ENCODE assay signal across 8 cellular contexts in the genomic region with DNA sequence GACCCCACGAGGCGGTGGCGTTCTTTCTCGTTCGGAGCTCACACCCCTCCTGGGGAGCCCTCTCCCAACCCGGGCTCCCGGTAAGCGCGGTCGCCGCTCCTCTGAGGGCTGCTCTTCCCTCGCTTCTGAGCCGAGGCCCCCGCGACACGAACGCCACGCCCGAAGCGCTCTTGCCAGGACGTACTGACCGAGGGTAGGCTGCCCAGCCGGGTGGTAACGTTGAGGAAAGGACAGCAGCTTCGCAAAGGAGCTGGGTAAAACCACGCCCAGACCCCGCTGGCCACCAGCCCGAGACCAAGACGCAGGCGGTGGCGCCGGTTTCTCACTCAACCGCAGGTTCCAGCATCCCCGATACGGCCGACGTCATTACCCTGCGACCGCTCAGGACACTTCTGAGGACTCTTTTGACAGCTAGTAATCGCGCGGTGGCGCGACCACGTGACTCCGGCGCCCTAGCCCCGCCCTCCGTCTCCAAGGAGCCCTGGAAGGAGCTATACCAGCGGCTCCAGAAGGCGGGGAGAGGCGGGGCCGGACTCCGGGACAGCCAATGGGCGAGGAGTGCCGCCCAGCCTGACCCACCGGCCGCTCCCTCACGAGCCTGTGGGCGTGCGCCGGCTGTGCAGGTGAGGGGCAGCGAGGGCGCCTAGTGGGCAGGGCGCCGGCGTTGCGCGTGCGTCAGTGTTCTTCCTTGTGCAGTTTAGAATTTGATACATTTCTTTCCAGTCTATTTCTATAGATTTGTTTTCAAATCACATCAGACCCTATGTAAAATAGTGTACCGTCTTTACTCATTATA. TPM values are rescaled to one million over a fixed set of nuclear protein-coding genes. Genes with fewer than 3 reads are reported as not detected.
DNase-seq lines count a peak whose midpoint lies in the region; ATAC-seq, FAIRE-seq and TF ChIP-seq lines count a peak whose summit lies in the region.

No MANE protein-coding gene starts in this region.

- 0 out of 2 replicates have a peak, but pooled peaks cover 4% of the 10 kb centered on the region for H4K20me1 ChIP-seq in HepG2 (ENCODE audit: insufficient read depth, low read length)

- peak; percentile 69 for ATAC-seq in CD4-positive, alpha-beta T cell (ENCODE audit: poor library complexity)
- ATAC-seq in GM19452 (IDR thresholded peaks at IDR 0.05; ENCODE audit: unreplicated experiment): peak; percentile 68
- ATAC-seq in HG03575 (IDR thresholded peaks at IDR 0.05; ENCODE audit: extremely low read depth, insufficient number of reproducible peaks, low FRiP score, unreplicated experiment): peak; percentile 49
- peak; percentile 76 for ATAC-seq in HepG2

- peaks cover 20% of the 10 kb centered on the region for H3K36me3 Mint-ChIP-seq in CD4-positive, alpha-beta T cell (ENCODE audit: low read depth)
- H3K36me3 Mint-ChIP-seq in activated CD4-positive, alpha-beta memory T cell treated with anti-CD3 and anti-CD28 coated beads for 36 hours: peaks cover 6% of the 10 kb centered on the region

- TF ChIP-seq POLR2A in HepG2 (IDR thresholded peaks at IDR 0.05; ENCODE audit: insufficient read depth in 1 of 2, low read depth in 2 of 2, low read length in 2 of 2): peak; percentile 73 to 85

- peaks cover 35% of the 10 kb centered on the region for H3K4me1 Mint-ChIP-seq in CD4-positive, alpha-beta T cell (ENCODE audit: low read depth)
- H3K4me1 Mint-ChIP-seq in activated CD4-positive, alpha-beta memory T cell treated with anti-CD3 and anti-CD28 coated beads for 36 hours (ENCODE audit: low read depth): peaks cover 19% of the 10 kb centered on the region

- TF ChIP-seq EP300 in HepG2 (IDR thresholded peaks at IDR 0.05; ENCODE audit: low read depth in 2 of 2, low read length in 2 of 2) (0 out of 4 replicates have a peak, but pooled peaks of 1 of the 2 experiments have one; percentile 9), HepG2 (CRISPR knock-in tag; IDR thresholded peaks at IDR 0.05; ENCODE audit: borderline replicate concordance) (no peak; the same call in 1 of the 2 replicates)

- H3K36me3 ChIP-seq in HepG2 (replicated peaks in 1 of 2; ENCODE audit: control insufficient read depth in 1 of 2, insufficient read depth in 2 of 2, low read length in 2 of 2): peaks cover 3 to 12% of the 10 kb centered on the region in 2 experiments; a peak in 4 of 5 replicates

- DNase-seq in CD4-positive, alpha-beta T cell: peak; percentile 98 to 100 (median 100)
- DNase-seq in NCI-H82 (lab: John Stamatoyannopoulos, UW) (peak; percentile 100), dermis microvascular lymphatic vessel endothelial cell (ENCODE audit: low read depth in 2 of 2) (peak; percentile 81 to 99), HepG2 (ENCODE audit: low spot score) (peak; percentile 98)
- peak; percentile 100 for DNase-seq in activated CD4-positive, alpha-beta memory T cell treated with anti-CD3 and anti-CD28 coated beads for 36 hours
- peak; percentile 98 to 100 for DNase-seq in stimulated activated CD4-positive, alpha-beta T cell treated with anti-CD3 and anti-CD28 coated beads, Interleukin-2, amount 100 ng/mL, for 48 hours

- peak overlapping the region; percentile 48 for H2AFZ ChIP-seq in HepG2 (ENCODE audit: low read length)

- H3K9me3 ChIP-seq in CD4-positive, alpha-beta T cell (ENCODE audit: control insufficient read depth, low read length): no peaks in the 10 kb centered on the region
- H3K9me3 ChIP-seq in HepG2 (ENCODE audit: low read length): no peaks in the 10 kb centered on the region

- peaks cover 45% of the 10 kb centered on the region for H3K4me1 ChIP-seq in HepG2 (ENCODE audit: insufficient read depth, low read length)

- peaks cover 19% of the 10 kb centered on the region for H3K79me2 ChIP-seq in HepG2 (ENCODE audit: insufficient read depth, low read length)

- no peak for TF ChIP-seq CTCF in CD4-positive, alpha-beta T cell (IDR thresholded peaks at IDR 0.05)
- TF ChIP-seq CTCF in HepG2 (CRISPR knock-in tag; IDR thresholded peaks at IDR 0.05): peak; percentile 52

- H3K27me3 Mint-ChIP-seq in CD4-positive, alpha-beta T cell: no peaks in the 10 kb centered on the region
- peaks cover 2% of the 10 kb centered on the region for H3K27me3 Mint-ChIP-seq in activated CD4-positive, alpha-beta memory T cell treated with anti-CD3 and anti-CD28 coated beads for 36 hours

- H3K9me3 Mint-ChIP-seq in CD4-positive, alpha-beta T cell: no peaks in the 10 kb centered on the region
- no peaks in the 10 kb centered on the region for H3K9me3 Mint-ChIP-seq in activated CD4-positive, alpha-beta memory T cell treated with anti-CD3 and anti-CD28 coated beads for 36 hours

- H3K27me3 ChIP-seq in CD4-positive, alpha-beta T cell (ENCODE audit: control insufficient read depth, insufficient read depth, low read length): no peaks in the 10 kb centered on the region
- H3K27me3 ChIP-seq in HepG2 (ENCODE audit: control insufficient read depth in 1 of 2, insufficient read depth in 2 of 2, low read length in 2 of 2): no peaks in the 10 kb centered on the region; a peak in 1 of 5 replicates

- no TSS peak for BruUV-seq in HepG2 (replicated peaks; lab: Mats Ljungman, UMichigan)

- peak; percentile 82 for FAIRE-seq in HepG2 (lab: Jason Lieb, UNC)

- H3K4me2 ChIP-seq in HepG2 (ENCODE audit: low read depth, low read length): peak overlapping the region; percentile 97

- intact Hi-C loops in CD4-positive, alpha-beta T cell (cut with DNase I, micrococcal nuclease): loop anchor here (1.0 to 5.0 kb wide), 2 partner anchors 8 to 1839 kb away; a partner anchor contains a TSS
- intact Hi-C loops in activated CD4-positive, alpha-beta memory T cell treated with anti-CD3 and anti-CD28 coated beads for 36 hours (cut with micrococcal nuclease): loop anchor here (1.0 to 10.0 kb wide), 4 partner anchors 8 to 1887 kb away; a partner anchor contains a TSS
- intact Hi-C loops in HepG2 (cut with micrococcal nuclease; ENCODE audit: unreplicated experiment): loop anchor here (1.0 to 10.0 kb wide), 4 partner anchors 8 to 943 kb away; a partner anchor contains a TSS

- in situ Hi-C loops in HepG2 (cut with HindIII; ENCODE audit: extremely low pct_ligation_motif_present, low pct_unique_long_range_greater_than_20kb): loop anchor here (10.0 kb wide), 1 partner anchor 783 kb away; no protein-coding TSS in a partner anchor

- POLR2A ChIA-PET in CD4-positive, alpha-beta T cell (lab: Charles Lee): interaction anchor here (1.1 to 3.3 kb wide), 4 partner anchors 7 to 62 kb away, joined by 3 to 83 read pairs (median 20); a partner anchor contains a TSS
- POLR2A ChIA-PET in activated CD4-positive, alpha-beta memory T cell treated with anti-CD3 and anti-CD28 coated beads for 36 hours (lab: Charles Lee): interaction anchor here (0.9 to 1.1 kb wide), 2 partner anchors 8 to 64 kb away, joined by 5 to 10 read pairs; a partner anchor contains a TSS
- POLR2A ChIA-PET in HepG2 (lab: Yijun Ruan, JAX): interaction anchor here (0.7 to 4.6 kb wide), 22 partner anchors 8 to 927 kb away, joined by 3 to 145 read pairs (median 4); a partner anchor contains a TSS

- CTCF ChIA-PET in CD4-positive, alpha-beta T cell (lab: Charles Lee): interaction anchor here (1.7 to 2.0 kb wide), 2 partner anchors 8 to 64 kb away, joined by 7 to 22 read pairs; a partner anchor contains a TSS
- CTCF ChIA-PET in activated CD4-positive, alpha-beta memory T cell treated with anti-CD3 and anti-CD28 coated beads for 36 hours (lab: Charles Lee): interaction anchor here (1.2 to 3.2 kb wide), 4 partner anchors 8 to 63 kb away, joined by 4 to 27 read pairs (median 6); a partner anchor contains a TSS
- CTCF ChIA-PET in HepG2 (lab: Yijun Ruan, JAX; ENCODE audit: low intra/inter-chr PET ratio, low total read pairs): interaction anchor here (1.6 kb wide), 1 partner anchor 8 kb away, joined by 4 read pairs; no protein-coding TSS in a partner anchor

- H3K4me3 Mint-ChIP-seq in CD4-positive, alpha-beta T cell: peak overlapping the region; percentile 88
- H3K4me3 Mint-ChIP-seq in activated CD4-positive, alpha-beta memory T cell treated with anti-CD3 and anti-CD28 coated beads for 36 hours: peak overlapping the region; percentile 92

- WGBS in HepG2 (ENCODE audit: low lambda C conversion rate): under 1% methylated on average over 71 of the region's 71 CpGs

- peak overlapping the region; percentile 78 for H3K9ac ChIP-seq in HepG2 (ENCODE audit: insufficient read depth, low read depth, low read length)

- peak overlapping the region; percentile 95 for H3K27ac ChIP-seq in CD4-positive, alpha-beta T cell (ENCODE audit: low read depth, low read length)
- peak overlapping the region; percentile 77 for H3K27ac ChIP-seq in HepG2 (ENCODE audit: extremely low read length, insufficient read depth, low read length)

- H3K27ac Mint-ChIP-seq in CD4-positive, alpha-beta T cell: peak overlapping the region; percentile 99
- H3K27ac Mint-ChIP-seq in activated CD4-positive, alpha-beta memory T cell treated with anti-CD3 and anti-CD28 coated beads for 36 hours: peak overlapping the region; percentile 93

- H3K4me3 ChIP-seq in HepG2 (replicated peaks in 1 of 3; ENCODE audit: insufficient read depth in 1 of 3, low read depth in 2 of 3, low read length in 3 of 3): peak overlapping the region; percentile 55 to 91 (median 65)

- no peak; the same call in 1 of the 2 replicates for TF ChIP-seq RAD21 in HepG2 (CRISPR knock-in tag; IDR thresholded peaks at IDR 0.05)

RNA-seq across cellular contexts. Expression of a gene that starts 4.0 kb away (rescaled TPM):
- 10 to 100 TPM; 38.1 to 43.6 TPM for total RNA-seq in CD4-positive, alpha-beta T cell
- total RNA-seq in activated CD4-positive, alpha-beta memory T cell treated with anti-CD3 and anti-CD28 coated beads for 36 hours: 1 to 10 TPM; 6.6 to 7.5 TPM
- total RNA-seq in dermis microvascular lymphatic vessel endothelial cell (14.6 and 22.5 TPM in 2 replicates), HepG2 (2016; rRNA removed; fragmentation: Illumina TruSeq; extraction: Trizol) (26.0 and 26.4 TPM in 2 replicates)
- total RNA-seq in HepG2 (2016; cell fraction: cytosol; rRNA removed; fragmentation: Illumina TruSeq; extraction: Trizol; ENCODE audit: low read depth): 1.9 and 2.6 TPM in 2 replicates
- total RNA-seq in HepG2 (2016; cell fraction: insoluble cytoplasmic fraction; rRNA removed; fragmentation: Illumina TruSeq; extraction: Trizol): 22.9 and 24.5 TPM in 2 replicates
- total RNA-seq in HepG2 (2016; cell fraction: membrane; rRNA removed; fragmentation: Illumina TruSeq; extraction: Trizol): 8.6 and 9.9 TPM in 2 replicates
- total RNA-seq in HepG2 (2016; cell fraction: nucleus; rRNA removed; fragmentation: Illumina TruSeq; extraction: Trizol): 19.0 and 22.5 TPM in 2 replicates
- polyA plus RNA-seq in HepG2 (2011; rRNA removed): 16.9 and 21.9 TPM in 2 replicates
- 9.4 and 15.6 TPM in 2 replicates for polyA plus RNA-seq in HepG2 (2011; cell fraction: cytosol; rRNA removed)
- polyA plus RNA-seq in HepG2 (2011; cell fraction: nucleus; rRNA removed): 66.6 and 67.6 TPM in 2 replicates
- 9.0 and 9.7 TPM in 2 replicates for polyA plus RNA-seq in HepG2 (2012)
- polyA plus RNA-seq in HepG2 (2016; cell fraction: cytosol; fragmentation: Illumina TruSeq; extraction: Trizol; ENCODE audit: low read depth): 0.93 and 1.7 TPM in 2 replicates
- 14.6 and 15.6 TPM in 2 replicates for polyA plus RNA-seq in HepG2 (2016; cell fraction: insoluble cytoplasmic fraction; fragmentation: Illumina TruSeq; extraction: Trizol; ENCODE audit: low read depth)
- polyA plus RNA-seq in HepG2 (2016; cell fraction: membrane; fragmentation: Illumina TruSeq; extraction: Trizol; ENCODE audit: low read depth): 3.4 and 4.4 TPM in 2 replicates
- 27.5 and 33.7 TPM in 2 replicates for polyA plus RNA-seq in HepG2 (2016; cell fraction: nucleus; fragmentation: Illumina TruSeq; extraction: Trizol; ENCODE audit: insufficient read depth, low read depth)
- 48.6 and 69.0 TPM in 2 replicates for polyA minus RNA-seq in HepG2 (2011; rRNA and poly(A)+ RNA removed; ENCODE audit: low replicate concordance)
- 17.5 and 22.3 TPM in 2 replicates for polyA minus RNA-seq in HepG2 (2011; cell fraction: cytosol; rRNA and poly(A)+ RNA removed)
- 37.7 and 38.0 TPM in 2 replicates for polyA minus RNA-seq in HepG2 (2011; cell fraction: nucleus; rRNA and poly(A)+ RNA removed)

RNA-seq across cellular contexts. Expression of a gene that starts 7.4 kb away (rescaled TPM):
- total RNA-seq in CD4-positive, alpha-beta T cell: 10 to 100 TPM; 55.4 to 57.1 TPM
- total RNA-seq in activated CD4-positive, alpha-beta memory T cell treated with anti-CD3 and anti-CD28 coated beads for 36 hours: 10 to 100 TPM; 39.0 to 39.3 TPM
- total RNA-seq in dermis microvascular lymphatic vessel endothelial cell (26.6 and 29.3 TPM in 2 replicates), HepG2 (2016; rRNA removed; fragmentation: Illumina TruSeq; extraction: Trizol) (65.9 and 69.7 TPM in 2 replicates)
- 33.9 and 44.3 TPM in 2 replicates for total RNA-seq in HepG2 (2016; cell fraction: cytosol; rRNA removed; fragmentation: Illumina TruSeq; extraction: Trizol; ENCODE audit: low read depth)
- 66.3 and 67.2 TPM in 2 replicates for total RNA-seq in HepG2 (2016; cell fraction: insoluble cytoplasmic fraction; rRNA removed; fragmentation: Illumina TruSeq; extraction: Trizol)
- 44.7 and 63.8 TPM in 2 replicates for total RNA-seq in HepG2 (2016; cell fraction: membrane; rRNA removed; fragmentation: Illumina TruSeq; extraction: Trizol)
- total RNA-seq in HepG2 (2016; cell fraction: nucleus; rRNA removed; fragmentation: Illumina TruSeq; extraction: Trizol): 24.4 and 28.0 TPM in 2 replicates
- 35.6 and 40.8 TPM in 2 replicates for polyA plus RNA-seq in HepG2 (2011; rRNA removed)
- 43.8 and 47.5 TPM in 2 replicates for polyA plus RNA-seq in HepG2 (2011; cell fraction: cytosol; rRNA removed)
- 14.7 and 15.8 TPM in 2 replicates for polyA plus RNA-seq in HepG2 (2011; cell fraction: nucleus; rRNA removed)
- polyA plus RNA-seq in HepG2 (2012): 26.7 and 32.9 TPM in 2 replicates
- 18.8 and 30.9 TPM in 2 replicates for polyA plus RNA-seq in HepG2 (2016; cell fraction: cytosol; fragmentation: Illumina TruSeq; extraction: Trizol; ENCODE audit: low read depth)
- polyA plus RNA-seq in HepG2 (2016; cell fraction: insoluble cytoplasmic fraction; fragmentation: Illumina TruSeq; extraction: Trizol; ENCODE audit: low read depth): 62.5 and 64.4 TPM in 2 replicates
- polyA plus RNA-seq in HepG2 (2016; cell fraction: membrane; fragmentation: Illumina TruSeq; extraction: Trizol; ENCODE audit: low read depth): 26.0 and 39.0 TPM in 2 replicates
- polyA plus RNA-seq in HepG2 (2016; cell fraction: nucleus; fragmentation: Illumina TruSeq; extraction: Trizol; ENCODE audit: insufficient read depth, low read depth): 41.7 and 47.7 TPM in 2 replicates
- polyA minus RNA-seq in HepG2 (2011; rRNA and poly(A)+ RNA removed; ENCODE audit: low replicate concordance): 25.3 and 27.2 TPM in 2 replicates
- polyA minus RNA-seq in HepG2 (2011; cell fraction: cytosol; rRNA and poly(A)+ RNA removed): 11.5 and 13.4 TPM in 2 replicates
- polyA minus RNA-seq in HepG2 (2011; cell fraction: nucleus; rRNA and poly(A)+ RNA removed): 8.2 and 10.1 TPM in 2 replicates

Comparison
In these comparisons a context has a peak if more than half of its experiments do, and no peak if none do; other contexts are left out.
1. Peak in every context shown above with its lines: DNase-seq, ATAC-seq, H3K4me3 ChIP-seq and H3K27ac ChIP-seq.